Comparison of ENCODE assay signal across 8 cellular contexts in genomic region chr18:25349926-25350560, GRCh38. TPM values are rescaled to one million over a fixed set of nuclear protein-coding genes. Genes with fewer than 3 reads are reported as not detected.
DNase-seq lines count a peak whose midpoint lies in the region; ATAC-seq and TF ChIP-seq lines count a peak whose summit lies in the region.

No MANE protein-coding gene starts in this region.

- H3K27me3 ChIP-seq in layer of hippocampus (ENCODE audit: control insufficient read depth, insufficient read depth, low read length) (no peaks in the 10 kb centered on the region), subcutaneous abdominal adipose tissue (ENCODE audit: control insufficient read depth in 5 of 5, insufficient read depth in 4 of 5, low read length in 5 of 5) (no peaks in the 10 kb centered on the region)

- no peaks in the 10 kb centered on the region for H3K36me3 Mint-ChIP-seq in brain

- H3K4me3 Mint-ChIP-seq in brain, result peak overlapping the region; percentile 91 to 100 (median 95)

- ATAC-seq in HG03139 (IDR thresholded peaks at IDR 0.05; ENCODE audit: unreplicated experiment) (no peak), HG03135 (IDR thresholded peaks at IDR 0.05; ENCODE audit: unreplicated experiment) (no peak)

- peak; percentile 3 for DNase-seq in stimulated activated CD4-positive, alpha-beta T cell treated with anti-CD3 and anti-CD28 coated beads, Interleukin-15, amount 100 ng/mL, for 24 hours
- no peak for DNase-seq in stimulated activated CD4-positive, alpha-beta T cell treated with anti-CD3 and anti-CD28 coated beads, Interleukin-1b, Interleukin-23, amount 100 ng/mL, for 48 hours
- no peak for DNase-seq in HuH-7 (ENCODE audit: low spot score)

- peaks cover 52% of the 10 kb centered on the region for H3K4me1 Mint-ChIP-seq in brain

- no peak for TF ChIP-seq CTCF in brain (conservative IDR thresholded peaks at IDR 0.05)

- peak overlapping the region; percentile 63 to 82 (median 77) for H3K9ac ChIP-seq in subcutaneous abdominal adipose tissue (ENCODE audit: low read length in 5 of 5)

- H3K9me3 ChIP-seq in subcutaneous abdominal adipose tissue (ENCODE audit: control insufficient read depth in 5 of 5, low read length in 5 of 5), result no peaks in the 10 kb centered on the region

- peak overlapping the region; percentile 84 to 100 (median 98) for H3K27ac Mint-ChIP-seq in brain

- H3K36me3 ChIP-seq in subcutaneous abdominal adipose tissue (ENCODE audit: control insufficient read depth in 5 of 5, insufficient read depth in 5 of 5, low read length in 5 of 5), result no peaks in the 10 kb centered on the region

- peak overlapping the region; percentile 71 for H3K27ac ChIP-seq in layer of hippocampus (ENCODE audit: low read depth, low read length)
- peak overlapping the region; percentile 93 for H3K27ac ChIP-seq in subcutaneous abdominal adipose tissue (ENCODE audit: low read depth, low read length)

- peak overlapping the region; percentile 77 to 91 (median 87) for H3K4me3 ChIP-seq in subcutaneous abdominal adipose tissue (ENCODE audit: low read depth in 1 of 5, low read length in 5 of 5)

- peaks cover 0 to 7% (median 0%) of the 10 kb centered on the region in 5 experiments for H3K9me3 Mint-ChIP-seq in brain

- H3K27me3 Mint-ChIP-seq in brain, result peaks cover 43% of the 10 kb centered on the region

- peaks cover 0 to 40% (median 23%) of the 10 kb centered on the region in 5 donors for H3K4me1 ChIP-seq in subcutaneous abdominal adipose tissue (ENCODE audit: control insufficient read depth in 5 of 5, insufficient read depth in 5 of 5, low read length in 5 of 5)

RNA-seq across cellular contexts. Expression of gene ZNF521, which starts 1.9 kb away (rescaled TPM):
- polyA plus RNA-seq in brain (ENCODE audit: insufficient read depth, low read depth, low replicate concordance), result 2.1 TPM
